ENCODE assay signal across 11 cellular contexts in genomic region chr10:60123172-60123571, GRCh38.
DNase-seq lines count a peak whose midpoint lies in the region; ATAC-seq and TF ChIP-seq lines count a peak whose summit lies in the region.
"Had no signal": no experiment of that assay in that cellular context is flagged by ENCODE, and none has a peak within 500 bp of the region (broad histone marks: within the 10 kb centered on the region; RNA-seq: fewer than 3 reads in every experiment).

No MANE protein-coding gene starts in this region.

- ATAC-seq in HG03571 (IDR thresholded peaks at IDR 0.05; ENCODE audit: unreplicated experiment) (no peak), HG02870 (IDR thresholded peaks at IDR 0.05; ENCODE audit: unreplicated experiment) (no peak)

- DNase-seq in HS-27A (ENCODE audit: low read depth) (peak; percentile 22), choroid plexus epithelial cell (ENCODE audit: low read depth) (peak; percentile 52), kidney glomerular epithelial cell (lab: John Stamatoyannopoulos, UW) (peak; percentile 86), type B pancreatic cell (ENCODE audit: extremely low spot score, unreplicated experiment) (no peak), G401 (ENCODE audit: low spot score) (no peak)
- no peak for DNase-seq in stimulated activated CD4-positive, alpha-beta T cell treated with anti-CD3 and anti-CD28 coated beads, Interleukin-4, amount 100 ng/mL, for 24 hours
- DNase-seq: cerebellar nuclear complex, ovary had no signal

- no peak for TF ChIP-seq CTCF in choroid plexus epithelial cell (conservative IDR thresholded peaks at IDR 0.05; ENCODE audit: low read depth, low read length)
- no peak for TF ChIP-seq CTCF in type B pancreatic cell (conservative IDR thresholded peaks at IDR 0.05)

- peaks cover 21% of the 10 kb centered on the region for H3K36me3 Mint-ChIP-seq in type B pancreatic cell

- no peaks in the 10 kb centered on the region for H3K9me3 Mint-ChIP-seq in type B pancreatic cell

- H3K27me3 Mint-ChIP-seq in type B pancreatic cell, result no peaks in the 10 kb centered on the region

- peaks cover 5% of the 10 kb centered on the region for H3K4me1 Mint-ChIP-seq in type B pancreatic cell (ENCODE audit: unreplicated experiment)

- no peak overlapping the region for H3K4me3 ChIP-seq in choroid plexus epithelial cell (ENCODE audit: low read depth, low read length)
- H3K4me3 ChIP-seq: K562, ovary had no signal

- in situ Hi-C loops in G401 (cut with HindIII; ENCODE audit: low sequenced_read_pairs), result no loop called here

- no peak overlapping the region for H3K4me3 Mint-ChIP-seq in type B pancreatic cell

- peak overlapping the region; percentile 56 for H3K27ac Mint-ChIP-seq in type B pancreatic cell

Comparison
In these comparisons a context has a peak if more than half of its experiments do, and no peak if none do; other contexts are left out.
1. DNase-seq: peak in HS-27A (single experiment), choroid plexus epithelial cell (single experiment) and kidney glomerular epithelial cell (single experiment); none in type B pancreatic cell (single experiment), stimulated activated CD4-positive, alpha-beta T cell treated with anti-CD3 and anti-CD28 coated beads, Interleukin-4, amount 100 ng/mL, for 24 hours (single experiment) and G401 (single experiment).